7 cellular contexts compared by ENCODE assay signal in the genomic region with DNA sequence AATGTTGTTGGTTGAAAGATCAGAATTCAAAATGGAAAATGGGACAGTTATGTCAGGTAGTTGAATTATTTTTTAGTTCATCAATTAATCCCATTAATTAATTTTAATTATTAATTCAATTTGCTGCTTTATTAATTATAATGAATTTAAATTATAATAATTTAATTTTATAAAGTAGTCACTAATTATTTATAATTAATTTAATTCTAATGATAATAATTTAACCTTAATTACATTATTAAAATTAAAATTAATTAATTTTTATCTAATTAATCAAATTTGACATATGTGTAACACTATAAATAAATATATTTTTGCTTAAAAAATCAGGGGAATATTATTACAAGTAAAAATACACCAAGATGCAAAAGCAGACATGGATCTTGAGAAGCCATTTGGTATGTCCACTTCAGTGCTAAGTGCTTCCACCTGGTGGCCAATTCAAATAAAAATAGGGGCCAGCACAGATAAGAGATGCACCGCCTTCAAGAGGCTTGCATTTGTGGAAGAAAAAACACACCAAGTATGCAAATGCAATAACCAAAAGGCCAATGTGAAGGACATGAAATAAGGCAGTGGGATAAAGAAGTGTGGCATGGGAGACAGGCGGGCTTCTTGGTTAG.
A peak's percentile ranks its signal among the peaks of the same experiment; 100 is the strongest.
DNase-seq lines count a peak whose midpoint lies in the region; ATAC-seq and TF ChIP-seq lines count a peak whose summit lies in the region.

No MANE protein-coding gene starts in this region.

- H3K23ac ChIP-seq in mesenchymal stem cell (ENCODE audit: low read length in 2 of 2): no peak overlapping the region

- H3K36me3 ChIP-seq in OCI-LY1 (ENCODE audit: insufficient read depth, low read length) (peaks cover 33% of the 10 kb centered on the region), breast epithelium (no peaks in the 10 kb centered on the region), mesenchymal stem cell (ENCODE audit: control insufficient read depth in 1 of 2, insufficient read depth in 2 of 2, low read depth in 1 of 2, low read length in 2 of 2) (peaks cover 7 to 35% of the 10 kb centered on the region in 2 experiments)

- TF ChIP-seq POLR2A in breast epithelium (IDR thresholded peaks at IDR 0.05): no peak

- no peak overlapping the region for H3K4me3 ChIP-seq in OCI-LY1 (ENCODE audit: low read depth, low read length, poor library complexity, severe bottlenecking)
- H3K4me3 ChIP-seq in breast epithelium: no peak overlapping the region
- H3K4me3 ChIP-seq in mesenchymal stem cell (ENCODE audit: insufficient read depth in 1 of 2, low read depth in 1 of 2, low read length in 2 of 2): no peak overlapping the region

- no peak overlapping the region for H3K4me2 ChIP-seq in OCI-LY1 (ENCODE audit: low read length)
- no peak overlapping the region for H3K4me2 ChIP-seq in mesenchymal stem cell (ENCODE audit: low read length, poor library complexity, severe bottlenecking)

- H4K20me1 ChIP-seq in OCI-LY1 (ENCODE audit: insufficient read depth, low read length): no peaks in the 10 kb centered on the region

- no peak overlapping the region for H3K18ac ChIP-seq in mesenchymal stem cell (ENCODE audit: low read depth in 1 of 2, low read length in 2 of 2)

- TF ChIP-seq CTCF in OCI-LY1 (IDR thresholded peaks at IDR 0.05; ENCODE audit: low read length) (peak; percentile 67), breast epithelium (IDR thresholded peaks at IDR 0.05) (peak; percentile 30 to 38 (median 33))

- no peaks in the 10 kb centered on the region for H3K9me3 ChIP-seq in OCI-LY1 (ENCODE audit: low read length)
- H3K9me3 ChIP-seq in breast epithelium: no peaks in the 10 kb centered on the region
- H3K9me3 ChIP-seq in mesenchymal stem cell (ENCODE audit: control insufficient read depth, low read length): no peaks in the 10 kb centered on the region

- no peak overlapping the region for H3K9ac ChIP-seq in OCI-LY1 (ENCODE audit: low read length)
- H3K9ac ChIP-seq in mesenchymal stem cell (ENCODE audit: low read length): no peak overlapping the region

- peaks cover 21% of the 10 kb centered on the region; the same call in 1 of the 2 replicates for H3F3A ChIP-seq in OCI-LY1 (ENCODE audit: insufficient read depth, low read length)

- peaks cover 12% of the 10 kb centered on the region for H3K79me1 ChIP-seq in mesenchymal stem cell (replicated peaks; ENCODE audit: low read length, poor library complexity, severe bottlenecking)

- peak; percentile 69 for DNase-seq in D341Med (ENCODE audit: low spot score)
- DNase-seq in HCEC 1CT: peak; percentile 66
- DNase-seq in breast epithelium (ENCODE audit: low spot score in 2 of 2): no peak
- DNase-seq in mesenchymal stem cell: peak; percentile 65
- DNase-seq in stimulated activated CD8-positive, alpha-beta memory T cell treated with anti-CD3 and anti-CD28 coated beads, Interleukin-4, amount 100 ng/mL, for 48 hours: no peak

- H3K27me3 ChIP-seq in OCI-LY1 (ENCODE audit: insufficient read depth, low read length): no peaks in the 10 kb centered on the region
- no peaks in the 10 kb centered on the region for H3K27me3 ChIP-seq in breast epithelium
- H3K27me3 ChIP-seq in mesenchymal stem cell (ENCODE audit: control insufficient read depth in 1 of 2, insufficient read depth in 1 of 2, low read length in 2 of 2): no peaks in the 10 kb centered on the region

- no peak overlapping the region for H2AFZ ChIP-seq in OCI-LY1 (ENCODE audit: low read length)
- no peak overlapping the region for H2AFZ ChIP-seq in mesenchymal stem cell (ENCODE audit: low read depth, low read length)

- no peak overlapping the region for H4K8ac ChIP-seq in mesenchymal stem cell (ENCODE audit: low read length)

- H2BK15ac ChIP-seq in mesenchymal stem cell (ENCODE audit: low read depth, poor library complexity, severe bottlenecking): no peak overlapping the region

- H3K4ac ChIP-seq in mesenchymal stem cell (ENCODE audit: low read depth in 1 of 2, low read length in 2 of 2): no peak overlapping the region

- no peak overlapping the region for H2BK5ac ChIP-seq in mesenchymal stem cell (ENCODE audit: low read depth, low read length, poor library complexity, severe bottlenecking)

- H3K9me2 ChIP-seq in OCI-LY1 (ENCODE audit: low read depth, low read length): no peaks in the 10 kb centered on the region

- H2BK120ac ChIP-seq in mesenchymal stem cell (ENCODE audit: low read depth, low read length): no peak overlapping the region

- H3K14ac ChIP-seq in mesenchymal stem cell (ENCODE audit: low read length in 2 of 2): no peak overlapping the region

- H3K27ac ChIP-seq in OCI-LY1 (ENCODE audit: low read depth, low read length, poor library complexity, severe bottlenecking) (peak overlapping the region; percentile 99), breast epithelium (no peak overlapping the region), mesenchymal stem cell (ENCODE audit: low read length, poor library complexity, severe bottlenecking) (no peak overlapping the region)

- ATAC-seq in HG03097 (IDR thresholded peaks at IDR 0.05; ENCODE audit: low FRiP score, unreplicated experiment): no peak

- no peak overlapping the region for H2AK5ac ChIP-seq in mesenchymal stem cell (ENCODE audit: low read length, severe bottlenecking)

- H4K91ac ChIP-seq in mesenchymal stem cell (ENCODE audit: low read length): no peak overlapping the region

- WGBS in mesenchymal stem cell: 88% methylated on average over 2 of the region's 2 CpGs

- peaks cover 78% of the 10 kb centered on the region for H3K4me1 ChIP-seq in OCI-LY1 (ENCODE audit: insufficient read depth, low read length, severe bottlenecking)
- peaks cover 0 to 7% of the 10 kb centered on the region in 2 donors for H3K4me1 ChIP-seq in breast epithelium
- H3K4me1 ChIP-seq in mesenchymal stem cell (ENCODE audit: control insufficient read depth, insufficient read depth, low read depth, low read length): peaks cover 40% of the 10 kb centered on the region

- no peak overlapping the region for H2BK12ac ChIP-seq in mesenchymal stem cell (ENCODE audit: low read length in 2 of 2)

- intact Hi-C loops in breast epithelium (cut with DNase I; ENCODE audit: low total_unique reads): no loop called here

- H3K79me2 ChIP-seq in OCI-LY1 (ENCODE audit: insufficient read depth, low read length): no peaks in the 10 kb centered on the region

Comparison
In these comparisons a context has a peak if more than half of its experiments do, and no peak if none do; other contexts are left out.
1. DNase-seq: peak in D341Med (single experiment), HCEC 1CT (single experiment) and mesenchymal stem cell (single experiment); none in breast epithelium (0 of 2) and stimulated activated CD8-positive, alpha-beta memory T cell treated with anti-CD3 and anti-CD28 coated beads, Interleukin-4, amount 100 ng/mL, for 48 hours (single experiment).